In the genomic region with DNA sequence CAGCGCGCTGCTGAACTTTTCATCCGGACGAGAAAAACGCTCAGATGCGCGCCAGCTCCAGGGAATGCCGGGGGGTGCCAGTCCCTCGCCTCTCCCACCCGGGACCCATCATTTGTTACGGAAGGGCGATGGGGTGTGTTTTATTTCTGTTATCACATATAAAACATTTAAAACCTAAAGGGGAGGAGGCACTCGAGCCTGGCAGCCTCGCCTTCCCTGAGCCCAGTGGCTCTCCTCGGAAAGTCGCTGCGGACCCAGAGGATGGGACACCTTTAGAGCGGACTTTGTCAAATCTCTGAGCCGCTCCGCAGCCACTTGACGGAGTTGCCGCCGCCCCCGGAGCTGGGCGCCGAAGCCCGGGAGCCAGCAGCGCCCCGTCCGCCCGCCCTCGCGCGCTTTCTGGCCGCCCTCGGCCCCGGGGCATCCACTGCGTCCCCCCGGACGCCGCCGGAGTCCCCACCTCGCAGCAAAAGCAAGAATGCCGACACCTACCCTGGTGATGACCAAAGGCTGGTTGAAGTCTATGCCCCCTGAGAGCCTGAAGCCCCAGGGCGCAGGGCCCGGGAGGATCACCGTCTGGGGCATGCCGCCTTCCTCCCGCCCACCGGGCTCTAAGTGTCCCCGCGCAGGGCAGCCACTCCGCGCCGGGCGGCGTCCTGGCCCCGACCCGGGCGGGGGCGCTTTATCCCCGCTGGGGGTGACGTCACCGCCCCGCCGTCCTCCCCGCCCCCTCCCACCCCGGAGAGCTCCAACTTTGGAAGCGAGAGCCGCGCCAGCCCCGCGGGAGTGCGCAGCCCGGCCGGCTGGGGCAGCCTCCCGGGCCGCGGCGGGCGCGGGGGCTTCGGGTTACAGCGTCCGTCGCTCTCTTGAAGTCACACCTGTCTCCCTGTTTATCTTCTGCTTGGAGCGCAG, we compare ENCODE assay signal across 8 cellular contexts. TPM values are rescaled to one million over a fixed set of nuclear protein-coding genes. Genes with fewer than 3 reads are reported as not detected.
DNase-seq lines count a peak whose midpoint lies in the region; ATAC-seq and TF ChIP-seq lines count a peak whose summit lies in the region.

A gene with protein sequence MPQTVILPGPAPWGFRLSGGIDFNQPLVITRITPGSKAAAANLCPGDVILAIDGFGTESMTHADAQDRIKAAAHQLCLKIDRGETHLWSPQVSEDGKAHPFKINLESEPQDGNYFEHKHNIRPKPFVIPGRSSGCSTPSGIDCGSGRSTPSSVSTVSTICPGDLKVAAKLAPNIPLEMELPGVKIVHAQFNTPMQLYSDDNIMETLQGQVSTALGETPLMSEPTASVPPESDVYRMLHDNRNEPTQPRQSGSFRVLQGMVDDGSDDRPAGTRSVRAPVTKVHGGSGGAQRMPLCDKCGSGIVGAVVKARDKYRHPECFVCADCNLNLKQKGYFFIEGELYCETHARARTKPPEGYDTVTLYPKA (minus strand): TSS at position 658 of the 912 bp plus-strand sequence. CDS start 73 bp downstream, at position 585.

- H3K4me1 ChIP-seq in muscle layer of duodenum (ENCODE audit: control insufficient read depth in 1 of 2, insufficient read depth in 2 of 2, low read length in 2 of 2), result peaks cover 0 to 11% of the 10 kb centered on the region in 2 donors
- peaks cover 15% of the 10 kb centered on the region for H3K4me1 ChIP-seq in vagina

- TF ChIP-seq CTCF in HFF-Myc (IDR thresholded peaks at IDR 0.05; ENCODE audit: low read depth, low read length, missing control alignments), result no peak
- TF ChIP-seq CTCF in fibroblast of mammary gland (conservative IDR thresholded peaks at IDR 0.05; ENCODE audit: control insufficient read depth, insufficient read depth, low read depth, low read length), result no peak
- TF ChIP-seq CTCF in vagina (IDR thresholded peaks at IDR 0.05), result no peak

- DNase-seq in Caki2 (ENCODE audit: low read depth), result peak; percentile 45
- no peak for DNase-seq in HFF-Myc (ENCODE audit: extremely low read depth, low read depth)
- no peak for DNase-seq in fibroblast of mammary gland (ENCODE audit: low read depth)
- DNase-seq in vagina (ENCODE audit: extremely low spot score in 2 of 2), result no peak

- in situ Hi-C loops in Caki2 (cut with HindIII; ENCODE audit: low pct_unique_long_range_greater_than_20kb, low sequenced_read_pairs), result no loop called here

- H3K9me3 ChIP-seq in muscle layer of duodenum (ENCODE audit: control insufficient read depth in 1 of 2, low read length in 2 of 2), result no peaks in the 10 kb centered on the region
- H3K9me3 ChIP-seq in vagina, result no peaks in the 10 kb centered on the region

- H3K27me3 ChIP-seq in muscle layer of duodenum (ENCODE audit: low read depth, low read length), result peaks cover 16% of the 10 kb centered on the region
- H3K27me3 ChIP-seq in vagina, result no peaks in the 10 kb centered on the region

- TF ChIP-seq POLR2A in vagina (IDR thresholded peaks at IDR 0.05), result no peak

- intact Hi-C loops in vagina (cut with DNase I), result loop anchor here (10.0 kb wide), 1 partner anchor 60 kb away; no protein-coding TSS in a partner anchor

- H3K4me3 ChIP-seq in HFF-Myc (replicated peaks; ENCODE audit: low read depth, low read length), result peak within 1 kb of the TSS; percentile 13
- H3K4me3 ChIP-seq in fibroblast of mammary gland (ENCODE audit: control insufficient read depth, low read depth, low read length), result peak within 1 kb of the TSS; percentile 53
- H3K4me3 ChIP-seq in muscle layer of duodenum (ENCODE audit: low read depth in 1 of 2, low read length in 2 of 2), result peak within 1 kb of the TSS; percentile 76
- H3K4me3 ChIP-seq in vagina, result peak within 1 kb of the TSS; percentile 53 to 82

- H3K27ac ChIP-seq in muscle layer of duodenum (ENCODE audit: low read length) (peak within 1 kb of the TSS; percentile 88), vagina (peak within 1 kb of the TSS; percentile 65)

- ATAC-seq in SK-N-SH treated with all-trans-retinoic acid at 6 μM for 48 hours (peak; percentile 70), HG03469 (IDR thresholded peaks at IDR 0.05; ENCODE audit: unreplicated experiment) (no peak), HG03196 (IDR thresholded peaks at IDR 0.05; ENCODE audit: unreplicated experiment) (no peak)

- H3K36me3 ChIP-seq in muscle layer of duodenum (ENCODE audit: control insufficient read depth in 1 of 2, insufficient read depth in 2 of 2, low read length in 2 of 2) (no peaks in the 10 kb centered on the region), vagina (no peaks in the 10 kb centered on the region)

TF ChIP-seq in SK-N-SH treated with all-trans-retinoic acid at 6 μM for 48 hours, 23 proteins besides CTCF, POLR2A, EP300 and RAD21:
- TF ChIP-seq ZFP30 (CRISPR knock-in tag; IDR thresholded peaks at IDR 0.05) (no peak), TCF4 (CRISPR knock-in tag; IDR thresholded peaks at IDR 0.05; ENCODE audit: borderline replicate concordance) (no peak), ISL1 (CRISPR knock-in tag; IDR thresholded peaks at IDR 0.05) (no peak), GLIS3 (CRISPR knock-in tag; IDR thresholded peaks at IDR 0.05) (no peak), CSDC2 (CRISPR knock-in tag; IDR thresholded peaks at IDR 0.05) (no peak), ZNF8 (CRISPR knock-in tag; IDR thresholded peaks at IDR 0.05) (no peak), TOX (CRISPR knock-in tag; IDR thresholded peaks at IDR 0.05; ENCODE audit: borderline replicate concordance) (no peak), ESRRG (CRISPR knock-in tag; IDR thresholded peaks at IDR 0.05) (no peak)
- TF ChIP-seq, protein P1, sequence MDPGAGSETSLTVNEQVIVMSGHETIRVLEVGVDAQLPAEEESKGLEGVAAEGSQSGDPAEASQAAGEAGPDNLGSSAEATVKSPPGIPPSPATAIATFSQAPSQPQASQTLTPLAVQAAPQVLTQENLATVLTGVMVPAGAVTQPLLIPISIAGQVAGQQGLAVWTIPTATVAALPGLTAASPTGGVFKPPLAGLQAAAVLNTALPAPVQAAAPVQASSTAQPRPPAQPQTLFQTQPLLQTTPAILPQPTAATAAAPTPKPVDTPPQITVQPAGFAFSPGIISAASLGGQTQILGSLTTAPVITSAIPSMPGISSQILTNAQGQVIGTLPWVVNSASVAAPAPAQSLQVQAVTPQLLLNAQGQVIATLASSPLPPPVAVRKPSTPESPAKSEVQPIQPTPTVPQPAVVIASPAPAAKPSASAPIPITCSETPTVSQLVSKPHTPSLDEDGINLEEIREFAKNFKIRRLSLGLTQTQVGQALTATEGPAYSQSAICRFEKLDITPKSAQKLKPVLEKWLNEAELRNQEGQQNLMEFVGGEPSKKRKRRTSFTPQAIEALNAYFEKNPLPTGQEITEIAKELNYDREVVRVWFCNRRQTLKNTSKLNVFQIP (CRISPR knock-in tag; IDR thresholded peaks at IDR 0.05; ENCODE audit: borderline replicate concordance, low read depth), result no peak
- TF ChIP-seq, protein P2, sequence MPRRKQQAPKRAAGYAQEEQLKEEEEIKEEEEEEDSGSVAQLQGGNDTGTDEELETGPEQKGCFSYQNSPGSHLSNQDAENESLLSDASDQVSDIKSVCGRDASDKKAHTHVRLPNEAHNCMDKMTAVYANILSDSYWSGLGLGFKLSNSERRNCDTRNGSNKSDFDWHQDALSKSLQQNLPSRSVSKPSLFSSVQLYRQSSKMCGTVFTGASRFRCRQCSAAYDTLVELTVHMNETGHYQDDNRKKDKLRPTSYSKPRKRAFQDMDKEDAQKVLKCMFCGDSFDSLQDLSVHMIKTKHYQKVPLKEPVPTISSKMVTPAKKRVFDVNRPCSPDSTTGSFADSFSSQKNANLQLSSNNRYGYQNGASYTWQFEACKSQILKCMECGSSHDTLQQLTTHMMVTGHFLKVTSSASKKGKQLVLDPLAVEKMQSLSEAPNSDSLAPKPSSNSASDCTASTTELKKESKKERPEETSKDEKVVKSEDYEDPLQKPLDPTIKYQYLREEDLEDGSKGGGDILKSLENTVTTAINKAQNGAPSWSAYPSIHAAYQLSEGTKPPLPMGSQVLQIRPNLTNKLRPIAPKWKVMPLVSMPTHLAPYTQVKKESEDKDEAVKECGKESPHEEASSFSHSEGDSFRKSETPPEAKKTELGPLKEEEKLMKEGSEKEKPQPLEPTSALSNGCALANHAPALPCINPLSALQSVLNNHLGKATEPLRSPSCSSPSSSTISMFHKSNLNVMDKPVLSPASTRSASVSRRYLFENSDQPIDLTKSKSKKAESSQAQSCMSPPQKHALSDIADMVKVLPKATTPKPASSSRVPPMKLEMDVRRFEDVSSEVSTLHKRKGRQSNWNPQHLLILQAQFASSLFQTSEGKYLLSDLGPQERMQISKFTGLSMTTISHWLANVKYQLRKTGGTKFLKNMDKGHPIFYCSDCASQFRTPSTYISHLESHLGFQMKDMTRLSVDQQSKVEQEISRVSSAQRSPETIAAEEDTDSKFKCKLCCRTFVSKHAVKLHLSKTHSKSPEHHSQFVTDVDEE (CRISPR knock-in tag; IDR thresholded peaks at IDR 0.05), result no peak

RNA-seq across cellular contexts. Expression of the gene that starts here (rescaled TPM):
- 5.6 and 11.3 TPM in 2 replicates for total RNA-seq in Caki2 (2014; rRNA removed; shearing (Covaris generic); ENCODE audit: low replicate concordance)
- total RNA-seq in vagina, result 148 TPM

Comparison
In these comparisons a context has a peak if more than half of its experiments do, and no peak if none do; other contexts are left out.
1. RNA of the gene that starts here (total RNA-seq): 148 TPM in vagina (single experiment); 5.6 to 11.3 TPM in Caki2; every median in the first group is over 10 times any median in the second.
2. H3K4me3 ChIP-seq: peak in every context shown above with its lines; median percentile 76 in muscle layer of duodenum; 68 in vagina; 53 in fibroblast of mammary gland; 13 in HFF-Myc.